In genomic region chr7:112036071-112036470, GRCh38 we compare ENCODE assay signal across 16 cellular contexts.
"Had no signal": no experiment of that assay in that cellular context is flagged by ENCODE, and none has a peak within 500 bp of the region (broad histone marks: within the 10 kb centered on the region; RNA-seq: fewer than 3 reads in every experiment).

No MANE protein-coding gene starts in this region.

- H3K4me1 ChIP-seq: neural progenitor cell, parathyroid adenoma, testis had no signal

- H3K9ac ChIP-seq: neural progenitor cell, parathyroid adenoma had no signal

- H3K4me3 Mint-ChIP-seq: activated CD4-positive, alpha-beta memory T cell treated with anti-CD3 and anti-CD28 coated beads, Interleukin-2, amount 10 ng/mL, durations not matched to agents 7 days and 5 days; activated naive CD8-positive, alpha-beta T cell treated with anti-CD3 and anti-CD28 coated beads, Interleukin-2, amount 10 ng/mL, durations not matched to agents 7 days and 5 days; activated T-cell treated with anti-CD3 and anti-CD28 coated beads, Interleukin-2, amount 50 U/mL, for 72 hours; neural progenitor cell; stimulated activated naive CD8-positive, alpha-beta T cell treated with anti-CD3 and anti-CD28 coated beads, Interleukin-15, amount 100 ng/mL, for 72 hours had no signal

- H3K36me3 Mint-ChIP-seq: activated naive CD8-positive, alpha-beta T cell treated with anti-CD3 and anti-CD28 coated beads, Interleukin-2, amount 10 ng/mL, durations not matched to agents 7 days and 5 days; neural progenitor cell had no signal

- ATAC-seq: activated T-cell treated with anti-CD3 and anti-CD28 coated beads, Interleukin-2, amount 50 U/mL, for 72 hours; esophagus mucosa; heart right ventricle; stimulated activated naive CD8-positive, alpha-beta T cell treated with anti-CD3 and anti-CD28 coated beads, Interleukin-15, amount 100 ng/mL, for 72 hours had no signal

- H3K27ac Mint-ChIP-seq: activated CD4-positive, alpha-beta memory T cell treated with anti-CD3 and anti-CD28 coated beads, Interleukin-2, amount 10 ng/mL, durations not matched to agents 7 days and 5 days; activated naive CD8-positive, alpha-beta T cell treated with anti-CD3 and anti-CD28 coated beads, Interleukin-2, amount 10 ng/mL, durations not matched to agents 7 days and 5 days; activated T-cell treated with anti-CD3 and anti-CD28 coated beads, Interleukin-2, amount 50 U/mL, for 72 hours; neural progenitor cell had no signal

- H3K27ac ChIP-seq: heart right ventricle, left ventricle myocardium inferior, neural progenitor cell, parathyroid adenoma, testis had no signal

- H3K9me3 Mint-ChIP-seq: activated CD4-positive, alpha-beta memory T cell treated with anti-CD3 and anti-CD28 coated beads, Interleukin-2, amount 10 ng/mL, durations not matched to agents 7 days and 5 days; activated naive CD8-positive, alpha-beta T cell treated with anti-CD3 and anti-CD28 coated beads, Interleukin-2, amount 10 ng/mL, durations not matched to agents 7 days and 5 days; activated T-cell treated with anti-CD3 and anti-CD28 coated beads, Interleukin-2, amount 50 U/mL, for 72 hours; neural progenitor cell; stimulated activated naive CD8-positive, alpha-beta T cell treated with anti-CD3 and anti-CD28 coated beads, Interleukin-15, amount 100 ng/mL, for 72 hours had no signal

- H3K27me3 ChIP-seq: heart right ventricle, neural progenitor cell, testis had no signal

- H3K4me3 ChIP-seq: heart right ventricle, left ventricle myocardium inferior, neural progenitor cell, testis had no signal

- H3K27me3 Mint-ChIP-seq: activated CD4-positive, alpha-beta memory T cell treated with anti-CD3 and anti-CD28 coated beads, Interleukin-2, amount 10 ng/mL, durations not matched to agents 7 days and 5 days had no signal

- DNase-seq: activated CD4-positive, alpha-beta memory T cell treated with anti-CD3 and anti-CD28 coated beads, Interleukin-2, amount 10 ng/mL, durations not matched to agents 7 days and 5 days; activated CD8-positive, alpha-beta memory T cell treated with anti-CD3 and anti-CD28 coated beads, Interleukin-2, amount 50 U/mL, for 4 hours; activated naive CD8-positive, alpha-beta T cell treated with anti-CD3 and anti-CD28 coated beads, Interleukin-2, amount 10 ng/mL, durations not matched to agents 7 days and 5 days; activated T-cell treated with anti-CD3 and anti-CD28 coated beads, Interleukin-2, amount 50 U/mL, for 72 hours; heart right ventricle; kidney; left ventricle myocardium inferior; retina; stimulated activated CD4-positive, alpha-beta T cell treated with anti-CD3 and anti-CD28 coated beads, Interleukin-15, amount 100 ng/mL, for 24 hours; stimulated activated CD4-positive, alpha-beta T cell treated with anti-CD3 and anti-CD28 coated beads, Interleukin-4, amount 100 ng/mL, for 24 hours; stimulated activated naive CD8-positive, alpha-beta T cell treated with anti-CD3 and anti-CD28 coated beads, Interleukin-15, amount 100 ng/mL, for 72 hours; T1000; testis had no signal

- H3K4me1 Mint-ChIP-seq: activated CD4-positive, alpha-beta memory T cell treated with anti-CD3 and anti-CD28 coated beads, Interleukin-2, amount 10 ng/mL, durations not matched to agents 7 days and 5 days; activated naive CD8-positive, alpha-beta T cell treated with anti-CD3 and anti-CD28 coated beads, Interleukin-2, amount 10 ng/mL, durations not matched to agents 7 days and 5 days; stimulated activated naive CD8-positive, alpha-beta T cell treated with anti-CD3 and anti-CD28 coated beads, Interleukin-15, amount 100 ng/mL, for 72 hours had no signal

- H3K36me3 ChIP-seq: heart right ventricle, left ventricle myocardium inferior, neural progenitor cell had no signal

- H3K9me3 ChIP-seq: heart right ventricle, left ventricle myocardium inferior, testis had no signal
